In the genomic region with DNA sequence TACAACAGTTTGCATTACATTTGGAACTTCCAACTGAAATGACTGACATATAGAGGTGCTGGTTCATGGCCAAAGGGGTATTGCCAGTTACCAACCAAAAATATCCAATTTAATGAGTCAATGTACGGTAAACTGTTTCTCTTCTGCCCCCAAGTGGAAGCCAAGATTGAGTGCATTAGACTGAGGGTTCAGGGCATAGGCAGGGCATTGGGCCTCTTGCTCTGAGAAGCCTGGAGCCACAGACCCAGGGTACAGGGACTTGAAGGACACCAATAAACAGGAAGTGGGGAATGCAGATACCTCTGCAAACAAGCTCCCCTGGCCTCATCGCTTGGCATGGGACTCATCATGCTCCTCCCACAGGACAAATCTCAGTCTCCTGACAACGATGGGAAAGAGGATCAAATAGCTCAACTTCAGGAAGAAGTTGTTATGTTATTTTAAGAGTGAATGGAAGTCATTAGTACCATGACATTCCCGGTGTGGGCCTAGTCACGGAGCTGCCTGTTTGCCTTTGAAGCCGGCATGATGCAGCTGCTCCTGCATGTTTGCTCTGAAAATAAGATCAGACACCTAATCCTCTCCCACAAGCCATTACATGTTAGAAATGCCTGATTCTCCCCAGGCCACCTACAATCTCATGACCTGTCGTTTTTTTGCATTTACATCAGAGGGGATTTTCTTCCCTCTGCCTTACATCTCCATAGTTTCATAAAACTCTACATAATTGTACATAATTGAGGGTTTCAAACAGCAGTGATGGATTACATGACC, we compare ENCODE assay signal across 8 cellular contexts.
A peak's percentile ranks its signal among the peaks of the same experiment; 100 is the strongest.
DNase-seq lines count a peak whose midpoint lies in the region; ATAC-seq and TF ChIP-seq lines count a peak whose summit lies in the region.

No MANE protein-coding gene starts in this region.

- H2AFZ ChIP-seq in DND-41 (ENCODE audit: low read depth, low read length), result no peak overlapping the region

- no peak for TF ChIP-seq POLR2A in stomach (IDR thresholded peaks at IDR 0.05)

- H3K9me3 Mint-ChIP-seq in activated T-cell treated with anti-CD3 and anti-CD28 coated beads, Interleukin-2, amount 50 U/mL, for 72 hours, result peaks cover 3 to 4% of the 10 kb centered on the region in 2 donors

- WGBS in stomach, 5 donors, result 40 to 52% (median 43%) methylated on average over 7 of the region's 7 CpGs

- H3K36me3 Mint-ChIP-seq in activated T-cell treated with anti-CD3 and anti-CD28 coated beads, Interleukin-2, amount 50 U/mL, for 72 hours (ENCODE audit: insufficient read depth in 2 of 2), result no peaks in the 10 kb centered on the region

- H3K36me3 ChIP-seq in DND-41 (ENCODE audit: insufficient read depth, low read length), result no peaks in the 10 kb centered on the region
- no peaks in the 10 kb centered on the region for H3K36me3 ChIP-seq in stomach

- H3K79me2 ChIP-seq in DND-41 (ENCODE audit: insufficient read depth, low read length), result no peaks in the 10 kb centered on the region

- TF ChIP-seq EP300 in stomach (IDR thresholded peaks at IDR 0.05), result no peak

- DNase-seq in DND-41 (no peak), NCI-H748 treated with DMSO at 0.1 percent for 48 hours (lab: John Stamatoyannopoulos, UW) (peak; percentile 97), fibroblast of peridontal ligament (ENCODE audit: extremely low read depth) (peak; percentile 2), stomach (peak; percentile 26), SW 1271 (lab: John Stamatoyannopoulos, UW) (no peak)
- no peak for DNase-seq in activated naive CD4-positive, alpha-beta T cell treated with anti-CD3 and anti-CD28 coated beads, Interleukin-2, amount 50 U/mL, for 16 hours
- no peak for DNase-seq in activated T-cell treated with anti-CD3 and anti-CD28 coated beads, Interleukin-2, amount 50 U/mL, for 72 hours

- H3K27ac Mint-ChIP-seq in activated T-cell treated with anti-CD3 and anti-CD28 coated beads, Interleukin-2, amount 50 U/mL, for 72 hours, result no peak overlapping the region

- H3K4me3 ChIP-seq in DND-41 (ENCODE audit: low read depth in 1 of 2, low read length in 2 of 2), result no peak overlapping the region
- no peak overlapping the region for H3K4me3 ChIP-seq in stomach

- H4K20me1 ChIP-seq in DND-41 (ENCODE audit: insufficient read depth, low read length), result no peaks in the 10 kb centered on the region

- H3K27ac ChIP-seq in DND-41 (ENCODE audit: low read length), result no peak overlapping the region
- H3K27ac ChIP-seq in stomach, result no peak overlapping the region

- no peak overlapping the region for H3K4me3 Mint-ChIP-seq in activated T-cell treated with anti-CD3 and anti-CD28 coated beads, Interleukin-2, amount 50 U/mL, for 72 hours

- H3K27me3 Mint-ChIP-seq in activated T-cell treated with anti-CD3 and anti-CD28 coated beads, Interleukin-2, amount 50 U/mL, for 72 hours (ENCODE audit: low read depth), result no peaks in the 10 kb centered on the region

- H3K9ac ChIP-seq in DND-41 (ENCODE audit: low read depth, low read length), result no peak overlapping the region

- H3K9me3 ChIP-seq in DND-41 (ENCODE audit: insufficient read depth, low read length, severe bottlenecking) (no peaks in the 10 kb centered on the region), stomach (no peaks in the 10 kb centered on the region)

- H3K27me3 ChIP-seq in DND-41 (ENCODE audit: insufficient read depth, low read length, poor library complexity) (no peaks in the 10 kb centered on the region), stomach (no peaks in the 10 kb centered on the region)

- ATAC-seq in DND-41 (ENCODE audit: insufficient read depth, low read depth), result no peak
- ATAC-seq in HG02588 (IDR thresholded peaks at IDR 0.05; ENCODE audit: unreplicated experiment), result peak; percentile 76
- ATAC-seq in activated T-cell treated with anti-CD3 and anti-CD28 coated beads, Interleukin-2, amount 50 U/mL, for 72 hours (replicated peaks in 1 of 2), result no peak

- peak; percentile 31 for TF ChIP-seq CTCF in DND-41 (IDR thresholded peaks at IDR 0.05; ENCODE audit: borderline replicate concordance, extremely low read depth, low read length, poor library complexity, severe bottlenecking)
- peak in 3 of 7 experiments; percentile 11 to 45 (median 41) for TF ChIP-seq CTCF in stomach (IDR thresholded peaks at IDR 0.05)

- no peak overlapping the region for H3K4me2 ChIP-seq in DND-41 (ENCODE audit: insufficient read depth, low read length)

- intact Hi-C loops in stomach (cut with DNase I; ENCODE audit: low total_unique reads), result no loop called here

- H3K4me1 Mint-ChIP-seq in activated T-cell treated with anti-CD3 and anti-CD28 coated beads, Interleukin-2, amount 50 U/mL, for 72 hours (ENCODE audit: low read depth), result no peaks in the 10 kb centered on the region

- H3K4me1 ChIP-seq in DND-41 (ENCODE audit: insufficient read depth, low read length) (no peaks in the 10 kb centered on the region), stomach (no peaks in the 10 kb centered on the region)

Comparison
In these comparisons a context has a peak if more than half of its experiments do, and no peak if none do; other contexts are left out.
1. DNase-seq: peak in NCI-H748 treated with DMSO at 0.1 percent for 48 hours (single experiment), fibroblast of peridontal ligament (single experiment) and stomach (single experiment); none in DND-41 (single experiment), activated naive CD4-positive, alpha-beta T cell treated with anti-CD3 and anti-CD28 coated beads, Interleukin-2, amount 50 U/mL, for 16 hours (single experiment), activated T-cell treated with anti-CD3 and anti-CD28 coated beads, Interleukin-2, amount 50 U/mL, for 72 hours (0 of 2) and SW 1271 (0 of 2).